12 cellular contexts compared by ENCODE assay signal in genomic region chr20:46872315-46873211, GRCh38. TPM values are rescaled to one million over a fixed set of nuclear protein-coding genes. Genes with fewer than 3 reads are reported as not detected.
A peak's percentile ranks its signal among the peaks of the same experiment; 100 is the strongest.
DNase-seq lines count a peak whose midpoint lies in the region; ATAC-seq and TF ChIP-seq lines count a peak whose summit lies in the region.
"Had no signal": no experiment of that assay in that cellular context is flagged by ENCODE, and none has a peak within 500 bp of the region (broad histone marks: within the 10 kb centered on the region; RNA-seq: fewer than 3 reads in every experiment).

No MANE protein-coding gene starts in this region.

- ATAC-seq in GM18505 (IDR thresholded peaks at IDR 0.05; ENCODE audit: unreplicated experiment) (no peak), WTC11 (no peak)
- ATAC-seq: esophagus mucosa had no signal

- POLR2A ChIA-PET in WTC11 (lab: Charles Lee): interaction anchor here (1.0 kb wide), 1 partner anchor 8 kb away, joined by 3 read pairs; no protein-coding TSS in a partner anchor

- no peak for TF ChIP-seq CTCF in HFF-Myc (IDR thresholded peaks at IDR 0.05; ENCODE audit: low read depth, low read length, missing control alignments)
- no peak for TF ChIP-seq CTCF in WI38 (IDR thresholded peaks at IDR 0.05; ENCODE audit: low read depth, low read length)
- TF ChIP-seq CTCF in mesothelial cell of epicardium (IDR thresholded peaks at IDR 0.05; ENCODE audit: unreplicated experiment): no peak
- TF ChIP-seq CTCF in glutamatergic neuron (IDR thresholded peaks at IDR 0.05; ENCODE audit: partially characterized antibody, unreplicated experiment): no peak
- TF ChIP-seq CTCF in WTC11 (IDR thresholded peaks at IDR 0.05): no peak

- H3K4me3 Mint-ChIP-seq in mesothelial cell of epicardium (peak overlapping the region; percentile 39), glutamatergic neuron (ENCODE audit: unreplicated experiment) (no peak overlapping the region), WTC11 (no peak overlapping the region)

- H3K4me3 ChIP-seq in HFF-Myc (replicated peaks; ENCODE audit: low read depth, low read length) (peak overlapping the region; percentile 15; the same call in 1 of the 2 replicates), WI38 (ENCODE audit: low read depth, low read length) (peak overlapping the region; percentile 52)

- H3K27me3 Mint-ChIP-seq in mesothelial cell of epicardium (ENCODE audit: low read depth) (no peaks in the 10 kb centered on the region), glutamatergic neuron (ENCODE audit: unreplicated experiment) (no peaks in the 10 kb centered on the region), WTC11 (ENCODE audit: low read depth) (peaks cover 3% of the 10 kb centered on the region; the same call in 1 of the 2 replicates)

- no peak for TF ChIP-seq POLR2A in GM18505 (IDR thresholded peaks at IDR 0.05; ENCODE audit: borderline replicate concordance, extremely low read depth, insufficient read depth, insufficient read length)

- H3K27ac Mint-ChIP-seq in mesothelial cell of epicardium (no peak overlapping the region), glutamatergic neuron (ENCODE audit: unreplicated experiment) (no peak overlapping the region), WTC11 (no peak overlapping the region)

- DNase-seq in DMS 273 (lab: John Stamatoyannopoulos, UW; ENCODE audit: unreplicated experiment): peak; percentile 31
- no peak for DNase-seq in DMS 273 treated with DMSO at 0.1 percent for 48 hours (lab: John Stamatoyannopoulos, UW)
- no peak for DNase-seq in HFF-Myc (ENCODE audit: extremely low read depth, low read depth)
- DNase-seq in mesothelial cell of epicardium (ENCODE audit: low spot score in 2 of 2, unreplicated experiment in 2 of 2): no peak
- DNase-seq in glutamatergic neuron: no peak
- DNase-seq in WTC11 (ENCODE audit: low spot score): no peak
- DNase-seq: activated CD8-positive, alpha-beta memory T cell treated with anti-CD3 and anti-CD28 coated beads, Interleukin-2, amount 50 U/mL, for 4 hours; GDM1; NCI-H2081 treated with DMSO at 0.1 percent for 48 hours had no signal

- H3K9me3 Mint-ChIP-seq in mesothelial cell of epicardium (peaks cover 20% of the 10 kb centered on the region), glutamatergic neuron (ENCODE audit: unreplicated experiment) (peaks cover 2% of the 10 kb centered on the region), WTC11 (peaks cover 26% of the 10 kb centered on the region)

- H3K36me3 Mint-ChIP-seq in mesothelial cell of epicardium (peaks cover 3% of the 10 kb centered on the region), glutamatergic neuron (ENCODE audit: unreplicated experiment) (peaks cover 10% of the 10 kb centered on the region), WTC11 (peaks cover 4% of the 10 kb centered on the region)

- CTCF ChIA-PET in WTC11 (lab: Charles Lee): no interaction called here

- no peaks in the 10 kb centered on the region for H3K4me1 Mint-ChIP-seq in mesothelial cell of epicardium
- no peaks in the 10 kb centered on the region for H3K4me1 Mint-ChIP-seq in glutamatergic neuron (ENCODE audit: low read depth, unreplicated experiment)
- H3K4me1 Mint-ChIP-seq in WTC11: peaks cover 12% of the 10 kb centered on the region

TF ChIP-seq in WTC11, 78 proteins besides CTCF, POLR2A, EP300 and RAD21:
- TF ChIP-seq EMX1 (CRISPR knock-in tag; IDR thresholded peaks at IDR 0.05): no peak
- TF ChIP-seq, protein P1, sequence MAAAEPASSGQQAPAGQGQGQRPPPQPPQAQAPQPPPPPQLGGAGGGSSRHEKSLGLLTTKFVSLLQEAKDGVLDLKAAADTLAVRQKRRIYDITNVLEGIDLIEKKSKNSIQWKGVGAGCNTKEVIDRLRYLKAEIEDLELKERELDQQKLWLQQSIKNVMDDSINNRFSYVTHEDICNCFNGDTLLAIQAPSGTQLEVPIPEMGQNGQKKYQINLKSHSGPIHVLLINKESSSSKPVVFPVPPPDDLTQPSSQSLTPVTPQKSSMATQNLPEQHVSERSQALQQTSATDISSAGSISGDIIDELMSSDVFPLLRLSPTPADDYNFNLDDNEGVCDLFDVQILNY (CRISPR knock-in tag; IDR thresholded peaks at IDR 0.05): no peak
- TF ChIP-seq SP1 (CRISPR knock-in tag; conservative IDR thresholded peaks at IDR 0.05): no peak
- TF ChIP-seq OVOL2 (CRISPR knock-in tag; IDR thresholded peaks at IDR 0.05; ENCODE audit: borderline replicate concordance): no peak

RNA-seq across cellular contexts. Expression of gene EYA2, which starts 22.1 kb away (rescaled TPM):
- total RNA-seq in mesothelial cell of epicardium (9.0 to 10.2 TPM (median 9.3 TPM) in 3 replicates), glutamatergic neuron (ENCODE audit: unreplicated experiment) (94.1 TPM), WTC11 (2021) (0.64 to 1.5 TPM (median 0.76 TPM) in 3 replicates)
